ENCODE assay signal across 8 cellular contexts in genomic region chrX:97685753-97686152, GRCh38.
DNase-seq lines count a peak whose midpoint lies in the region; ATAC-seq and TF ChIP-seq lines count a peak whose summit lies in the region.

No MANE protein-coding gene starts in this region.

- TF ChIP-seq CTCF in Loucy (conservative IDR thresholded peaks at IDR 0.05; ENCODE audit: low read length) (peak; percentile 64), WERI-Rb-1 (IDR thresholded peaks at IDR 0.05; ENCODE audit: low read depth, low read length) (peak; percentile 53)

- H3K9ac ChIP-seq in Loucy (ENCODE audit: low read depth, low read length, poor library complexity, severe bottlenecking) = no peak overlapping the region

- no peak overlapping the region for H2AFZ ChIP-seq in Loucy (ENCODE audit: low read length)

- H3K4me3 ChIP-seq in Loucy (ENCODE audit: low read length, poor library complexity, severe bottlenecking) (no peak overlapping the region), WERI-Rb-1 (ENCODE audit: low read depth, low read length) (no peak overlapping the region)

- H3K4me2 ChIP-seq in Loucy (ENCODE audit: low read depth, low read length, poor library complexity, severe bottlenecking) = no peak overlapping the region

- H3K27ac ChIP-seq in WERI-Rb-1 = no peak overlapping the region

- H4K20me1 ChIP-seq in Loucy (ENCODE audit: insufficient read depth, low read length, poor library complexity, severe bottlenecking) = no peaks in the 10 kb centered on the region

- no peaks in the 10 kb centered on the region for H3K79me2 ChIP-seq in Loucy (ENCODE audit: insufficient read depth, low read length)

- DNase-seq in DMS53 treated with DMSO at 0.1 percent for 48 hours (lab: John Stamatoyannopoulos, UW; ENCODE audit: unreplicated experiment) (peak; percentile 46), WERI-Rb-1 (peak; percentile 45), iris pigment epithelial cell (ENCODE audit: low read depth) (peak; percentile 48), cortex of kidney (lab: John Stamatoyannopoulos, UW) (no peak)

- H3K36me3 ChIP-seq in Loucy (ENCODE audit: insufficient read depth, low read length) = no peaks in the 10 kb centered on the region
- no peaks in the 10 kb centered on the region for H3K36me3 ChIP-seq in WERI-Rb-1

- H3K9me3 ChIP-seq in Loucy (ENCODE audit: insufficient read depth, low read depth, low read length) = no peaks in the 10 kb centered on the region
- H3K9me3 ChIP-seq in WERI-Rb-1 (ENCODE audit: severe bottlenecking) = peaks cover 4% of the 10 kb centered on the region

- H3K4me1 ChIP-seq in Loucy (ENCODE audit: insufficient read depth, low read length, poor library complexity, severe bottlenecking) = no peaks in the 10 kb centered on the region

- ATAC-seq in GM19395 (IDR thresholded peaks at IDR 0.05; ENCODE audit: unreplicated experiment) (peak; percentile 90), HG02610 (IDR thresholded peaks at IDR 0.05; ENCODE audit: unreplicated experiment) (no peak), HG03025 (IDR thresholded peaks at IDR 0.05; ENCODE audit: low FRiP score, unreplicated experiment) (no peak)

- H3K27me3 ChIP-seq in Loucy (ENCODE audit: insufficient read depth, low read length, poor library complexity, severe bottlenecking) = no peaks in the 10 kb centered on the region
- H3K27me3 ChIP-seq in WERI-Rb-1 (ENCODE audit: insufficient read depth, low read depth, severe bottlenecking) = no peaks in the 10 kb centered on the region

- no peaks in the 10 kb centered on the region for H3F3A ChIP-seq in Loucy (ENCODE audit: low read depth)

- H3K9me2 ChIP-seq in Loucy (replicated peaks; ENCODE audit: low read depth, low read length) = no peaks in the 10 kb centered on the region
